ENCODE assay signal across 24 cellular contexts in the genomic region with DNA sequence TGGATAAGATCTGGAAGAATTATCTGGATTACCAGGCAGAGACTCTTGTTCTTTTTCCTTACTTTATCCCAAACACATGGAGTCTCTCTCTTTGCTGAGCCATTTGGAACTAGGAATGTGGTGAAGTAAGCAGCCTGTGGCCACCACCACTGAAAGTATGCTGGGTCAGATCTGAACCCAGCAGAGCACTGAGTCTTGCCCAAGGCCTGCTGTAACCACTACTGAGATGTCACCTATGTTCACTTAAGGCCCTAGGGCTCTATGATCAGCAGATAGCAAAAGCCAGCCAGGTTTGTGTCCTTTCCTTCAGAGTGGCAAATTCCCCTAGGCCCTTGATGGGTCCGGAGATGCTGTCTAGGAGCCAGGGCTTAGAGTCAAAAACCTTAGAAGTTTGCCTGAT.
"Had no signal": no experiment of that assay in that cellular context is flagged by ENCODE, and none has a peak within 500 bp of the region (broad histone marks: within the 10 kb centered on the region; RNA-seq: fewer than 3 reads in every experiment).

No MANE protein-coding gene starts in this region.

- H3K36me3 ChIP-seq: adrenal gland, breast epithelium, MG63, Peyer's patch, SJSA1 had no signal

- H3K4me1 ChIP-seq: adrenal gland, body of pancreas, breast epithelium, Peyer's patch, SJSA1 had no signal

- DNase-seq: activated CD4-positive, alpha-beta T cell treated with anti-CD3 and anti-CD28 coated beads, Interleukin-2, amount 10 ng/mL, durations not matched to agents 24 days and 14 days; activated CD4-positive, alpha-beta T cell treated with anti-CD3 and anti-CD28 coated beads, Interleukin-2, amount 50 U/mL, for 4 hours; activated CD8-positive, alpha-beta T cell treated with anti-CD3 and anti-CD28 coated beads, Interleukin-2, amount 10 ng/mL, durations not matched to agents 7 days and 5 days; activated gamma-delta T cell treated with Interleukin-2 at 50 U/mL for 16 hours; activated naive CD4-positive, alpha-beta T cell treated with anti-CD3 and anti-CD28 coated beads for 36 hours; activated T-cell treated with anti-CD3 and anti-CD28 coated beads, Interleukin-2, amount 50 U/mL, for 24 hours; adrenal gland; body of pancreas; MG63; NCI-H1048; NCI-H1105 treated with DMSO at 0.1 percent for 48 hours; NCI-H1436; NCI-H1694; NCI-H1930; NCI-H2081 treated with DMSO at 0.1 percent for 48 hours; NCI-H345; NCI-H524 treated with DMSO at 0.1 percent for 48 hours; PC-3; Peyer's patch; RPMI8226; SHP77 treated with DMSO at 0.1 percent for 48 hours; SK-N-SH had no signal

- H3K27me3 ChIP-seq: adrenal gland, body of pancreas, breast epithelium, MG63, Peyer's patch, SJSA1 had no signal

- ATAC-seq: activated CD8-positive, alpha-beta T cell treated with anti-CD3 and anti-CD28 coated beads, Interleukin-2, amount 10 ng/mL, durations not matched to agents 7 days and 5 days; body of pancreas; PC-3 had no signal

- H3K4me3 ChIP-seq: adrenal gland, body of pancreas, breast epithelium, MG63, Peyer's patch, SJSA1 had no signal

- H3K27ac ChIP-seq: adrenal gland, body of pancreas, breast epithelium, Peyer's patch, SJSA1 had no signal
